In the genomic region with DNA sequence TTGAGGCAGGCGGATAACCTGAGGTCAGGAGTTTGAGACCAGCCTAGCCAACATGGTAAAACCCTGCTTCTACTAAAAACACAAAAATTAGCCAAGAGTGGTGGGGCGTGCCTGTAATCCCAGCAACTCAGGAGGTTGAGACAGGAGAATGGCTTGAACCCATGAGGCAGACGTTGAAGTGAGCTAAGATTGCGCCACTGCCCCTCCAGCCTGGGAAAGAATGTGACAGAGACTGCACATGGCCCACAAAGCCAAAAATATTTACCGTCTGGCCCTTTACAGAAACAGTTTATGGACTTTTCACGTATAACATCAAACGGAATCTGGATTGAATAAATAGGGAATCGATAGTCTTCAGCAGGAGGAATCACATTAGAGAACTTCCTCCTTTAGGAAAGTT, we compare ENCODE assay signal across 1 cellular context.
TF ChIP-seq lines count a peak whose summit lies in the region.

No MANE protein-coding gene starts in this region.

TF ChIP-seq in HepG2, 621 proteins besides CTCF, POLR2A, EP300 and RAD21 (continued from another document):
- TF ChIP-seq SKI (IDR thresholded peaks at IDR 0.05; ENCODE audit: partially characterized antibody) (no peak), SAP130 (CRISPR knock-in tag; IDR thresholded peaks at IDR 0.05; ENCODE audit: low read depth) (peak; percentile 83), RAD51 (IDR thresholded peaks at IDR 0.05; ENCODE audit: borderline replicate concordance) (no peak), NFKB2 (CRISPR knock-in tag; IDR thresholded peaks at IDR 0.05; ENCODE audit: borderline replicate concordance) (no peak), MED13 (CRISPR knock-in tag; IDR thresholded peaks at IDR 0.05) (no peak), CREM (IDR thresholded peaks at IDR 0.05) (no peak; the same call in 1 of the 2 replicates), CREM (CRISPR knock-in tag; IDR thresholded peaks at IDR 0.05) (no peak), SP5 (CRISPR knock-in tag; IDR thresholded peaks at IDR 0.05; ENCODE audit: borderline replicate concordance, low read depth) (no peak), ZNF484 (CRISPR knock-in tag; IDR thresholded peaks at IDR 0.05; ENCODE audit: borderline replicate concordance, low read depth) (no peak), SOX13 (IDR thresholded peaks at IDR 0.05) (no peak), SOX13 (CRISPR knock-in tag; conservative IDR thresholded peaks at IDR 0.05 in 1 of 2, IDR thresholded peaks at IDR 0.05 in 1 of 2) (peak in 1 of 2 experiments; percentile 28; a peak in 1 of 4 replicates), SNAPC2 (CRISPR knock-in tag; IDR thresholded peaks at IDR 0.05) (no peak), SIN3B (IDR thresholded peaks at IDR 0.05; ENCODE audit: low read length) (no peak)
- TF ChIP-seq, protein P1, sequence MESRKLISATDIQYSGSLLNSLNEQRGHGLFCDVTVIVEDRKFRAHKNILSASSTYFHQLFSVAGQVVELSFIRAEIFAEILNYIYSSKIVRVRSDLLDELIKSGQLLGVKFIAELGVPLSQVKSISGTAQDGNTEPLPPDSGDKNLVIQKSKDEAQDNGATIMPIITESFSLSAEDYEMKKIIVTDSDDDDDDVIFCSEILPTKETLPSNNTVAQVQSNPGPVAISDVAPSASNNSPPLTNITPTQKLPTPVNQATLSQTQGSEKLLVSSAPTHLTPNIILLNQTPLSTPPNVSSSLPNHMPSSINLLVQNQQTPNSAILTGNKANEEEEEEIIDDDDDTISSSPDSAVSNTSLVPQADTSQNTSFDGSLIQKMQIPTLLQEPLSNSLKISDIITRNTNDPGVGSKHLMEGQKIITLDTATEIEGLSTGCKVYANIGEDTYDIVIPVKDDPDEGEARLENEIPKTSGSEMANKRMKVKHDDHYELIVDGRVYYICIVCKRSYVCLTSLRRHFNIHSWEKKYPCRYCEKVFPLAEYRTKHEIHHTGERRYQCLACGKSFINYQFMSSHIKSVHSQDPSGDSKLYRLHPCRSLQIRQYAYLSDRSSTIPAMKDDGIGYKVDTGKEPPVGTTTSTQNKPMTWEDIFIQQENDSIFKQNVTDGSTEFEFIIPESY (CRISPR knock-in tag; IDR thresholded peaks at IDR 0.05), result 0 out of 2 replicates have a peak, but pooled peaks have one; percentile 8
TF ChIP-seq in HepG2: peak in this region for 20.
